ENCODE assay signal across 23 cellular contexts in the genomic region with DNA sequence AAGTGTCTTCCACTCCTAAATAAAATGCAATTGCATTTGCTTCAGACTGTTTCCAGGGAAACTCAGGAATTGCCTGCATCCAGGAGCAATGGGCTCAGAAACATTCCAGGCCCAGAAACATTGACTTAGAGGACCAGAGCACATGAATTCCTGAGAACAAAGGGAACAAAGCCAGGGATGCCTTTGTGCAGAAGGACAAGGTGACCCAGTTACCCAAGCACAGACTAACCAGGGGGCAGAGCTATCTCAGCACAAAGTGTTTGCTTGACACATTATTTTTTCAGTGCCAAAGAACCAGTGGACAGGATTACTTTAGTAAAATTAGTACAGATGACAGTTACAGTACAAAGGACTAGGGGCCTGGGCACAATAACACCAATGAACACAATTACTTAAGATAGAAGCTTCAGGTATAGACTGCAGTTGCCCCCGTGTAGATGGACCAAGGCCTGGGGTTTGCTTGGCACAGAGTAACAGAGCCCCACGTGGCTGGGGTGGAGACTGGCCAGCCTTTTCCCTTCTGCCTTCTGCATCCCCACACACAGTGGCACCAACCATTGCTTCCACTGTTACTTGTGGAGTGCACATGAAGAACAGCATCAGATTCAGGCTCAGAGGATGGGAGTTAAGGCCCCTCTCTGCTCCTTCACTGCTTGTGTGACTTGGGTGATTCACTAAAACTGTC.
DNase-seq lines count a peak whose midpoint lies in the region; ATAC-seq, FAIRE-seq and TF ChIP-seq lines count a peak whose summit lies in the region.
"Had no signal": no experiment of that assay in that cellular context is flagged by ENCODE, and none has a peak within 500 bp of the region (broad histone marks: within the 10 kb centered on the region; RNA-seq: fewer than 3 reads in every experiment).

No MANE protein-coding gene starts in this region.

- no peaks in the 10 kb centered on the region for H3K36me3 ChIP-seq in H1 (ENCODE audit: control insufficient read depth in 2 of 4, insufficient read depth in 4 of 4, low read length in 3 of 4)

- no peak overlapping the region for H3K56ac ChIP-seq in H1 (replicated peaks; ENCODE audit: insufficient read length, low read depth, low read length)

- no peak for FAIRE-seq in H1 (lab: Jason Lieb, UNC)
- FAIRE-seq: GM12892, GM19239, H54, HepG2 had no signal

- 57% methylated on average over 1 of the region's 2 CpGs; no CpG with 5 or more reads in 1 of the 2 experiments for WGBS in H1 (ENCODE audit: extremely low coverage in 1 of 2, insufficient coverage in 1 of 2, insufficient read length in 1 of 2, insufficient replicate concordance in 2 of 2, low coverage in 1 of 2, low lambda C conversion rate in 2 of 2, missing lambda C conversion rate in 1 of 2), 2 experiments

- peak in 1 of 2 experiments; percentile 20; a peak in 1 of 4 replicates for TF ChIP-seq RAD21 in H1 (IDR thresholded peaks at IDR 0.05 in 1 of 2, conservative IDR thresholded peaks at IDR 0.05 in 1 of 2; ENCODE audit: low read depth in 2 of 2, low read length in 2 of 2)

- no peak overlapping the region for H3K4me2 ChIP-seq in H1 (ENCODE audit: insufficient read depth in 1 of 2, low read depth in 2 of 2, low read length in 2 of 2)
- H3K4me2 ChIP-seq: SK-N-SH had no signal

- H3K27ac ChIP-seq in H1 (ENCODE audit: low read depth, low read length) = no peak overlapping the region

- H2BK120ac ChIP-seq in H1 (replicated peaks; ENCODE audit: low read depth, low read length) = no peak overlapping the region

- no peak overlapping the region for H4K8ac ChIP-seq in H1 (ENCODE audit: extremely low read depth, insufficient read depth, low read length)

- CTCF ChIA-PET in H1 (lab: Charles Lee; ENCODE audit: partially characterized antibody) = interaction anchor here (1.5 to 2.7 kb wide), 2 partner anchors 10 to 14 kb away, joined by 6 to 15 read pairs; no protein-coding TSS in a partner anchor

- no peak overlapping the region for H3K4me3 ChIP-seq in H1 (ENCODE audit: extremely low read depth in 1 of 4, insufficient read depth in 2 of 4, low read depth in 3 of 4, low read length in 4 of 4)

- H2BK15ac ChIP-seq in H1 (ENCODE audit: low read length) = no peak overlapping the region; the same call in 1 of the 2 replicates

- no peak overlapping the region for H2AK5ac ChIP-seq in H1 (ENCODE audit: low read depth, low read length)

- H2AFZ ChIP-seq in H1 (ENCODE audit: low read length) = no peak overlapping the region

- no peak overlapping the region for H3K9ac ChIP-seq in H1 (replicated peaks in 1 of 4; ENCODE audit: extremely low read depth in 1 of 4, low read depth in 3 of 4, low read length in 3 of 4)
- H3K9ac ChIP-seq: SK-N-SH had no signal

- H3K9me3 ChIP-seq in H1 (ENCODE audit: insufficient read depth in 2 of 2, low read depth in 1 of 2, low read length in 1 of 2) = no peaks in the 10 kb centered on the region
- H3K9me3 ChIP-seq: SK-N-SH had no signal

- no peak overlapping the region for H4K5ac ChIP-seq in H1 (ENCODE audit: insufficient read length, low read depth, low read length)

- H4K91ac ChIP-seq in H1 (replicated peaks; ENCODE audit: insufficient read length, low read length) = no peak overlapping the region

- H3K79me2 ChIP-seq in H1 (ENCODE audit: control insufficient read depth in 1 of 2, insufficient read depth in 2 of 2, low read length in 2 of 2) = no peaks in the 10 kb centered on the region

- POLR2A ChIA-PET in H1 (lab: Charles Lee; ENCODE audit: partially characterized antibody) = no interaction called here

- H4K20me1 ChIP-seq in H1 (replicated peaks in 1 of 2; ENCODE audit: control insufficient read depth in 1 of 2, insufficient read depth in 2 of 2, low read length in 2 of 2) = no peaks in the 10 kb centered on the region

- DNase-seq in Right ventricle myocardium inferior (ENCODE audit: missing footprints) = no peak
- DNase-seq in cardiac septum (ENCODE audit: low spot score) = no peak
- DNase-seq in H1 (ENCODE audit: low read depth in 1 of 2, low spot score in 2 of 2) = no peak
- DNase-seq in medulla oblongata (ENCODE audit: extremely low spot score) = peak; percentile 42
- no peak for DNase-seq in NCI-H1930 (lab: John Stamatoyannopoulos, UW)
- no peak for DNase-seq in activated CD4-positive, alpha-beta T cell treated with anti-CD3 and anti-CD28 coated beads for 48 hours
- DNase-seq in NCI-H1694 (lab: John Stamatoyannopoulos, UW) = no peak
- DNase-seq: 8988T, DND-41, GF-D8, HFFc6, KG1, NCI-H1048, NCI-H1436 treated with DMSO at 0.1 percent for 48 hours, NCI-H2081 treated with DMSO at 0.1 percent for 48 hours, NCI-H510A, NCI-H82 had no signal

- H3K23ac ChIP-seq in H1 (ENCODE audit: insufficient read length) = no peak overlapping the region

- H3K23me2 ChIP-seq in H1 (ENCODE audit: low read depth, low read length) = no peaks in the 10 kb centered on the region

- no peaks in the 10 kb centered on the region for H3K79me1 ChIP-seq in H1 (ENCODE audit: low read depth, low read length)

- no peak for TF ChIP-seq CTCF in H1 (IDR thresholded peaks at IDR 0.05; ENCODE audit: control extremely low read depth in 1 of 3, insufficient read depth in 1 of 3, low read depth in 1 of 3, low read length in 3 of 3)

- H3K4me1 ChIP-seq in H1 (replicated peaks in 1 of 4; ENCODE audit: control insufficient read depth in 3 of 4, insufficient read depth in 4 of 4, low read length in 3 of 4) = no peaks in the 10 kb centered on the region

- no peak overlapping the region for H2BK5ac ChIP-seq in H1 (ENCODE audit: low read depth, low read length)

- H3K4ac ChIP-seq in H1 (replicated peaks; ENCODE audit: insufficient read length, low read depth, low read length) = no peak overlapping the region

- no peak for TF ChIP-seq EP300 in H1 (IDR thresholded peaks at IDR 0.05; ENCODE audit: borderline replicate concordance in 1 of 2, low read depth in 2 of 2, low read length in 2 of 2)

- intact Hi-C loops in Right ventricle myocardium inferior (cut with DNase I) (no loop called here), cardiac septum (cut with DNase I) (no loop called here)

- TF ChIP-seq POLR2A in H1 (IDR thresholded peaks at IDR 0.05; ENCODE audit: control extremely low read depth in 1 of 2, low read depth in 2 of 2, low read length in 2 of 2) = no peak

- no peak overlapping the region for H3K14ac ChIP-seq in H1 (ENCODE audit: insufficient read length)

- H3K18ac ChIP-seq in H1 (ENCODE audit: extremely low read depth, low read length) = no peak overlapping the region

- ATAC-seq in Right ventricle myocardium inferior (peak; percentile 85), GM18519 (IDR thresholded peaks at IDR 0.05; ENCODE audit: low FRiP score, unreplicated experiment) (no peak)
- ATAC-seq: HepG2 had no signal

- H3K27me3 ChIP-seq in H1 (replicated peaks in 1 of 4; ENCODE audit: control insufficient read depth in 3 of 4, extremely low read depth in 1 of 4, insufficient read depth in 3 of 4, low read length in 3 of 4) = no peaks in the 10 kb centered on the region

- H2BK12ac ChIP-seq in H1 (ENCODE audit: low read depth, low read length) = no peak overlapping the region

- H2BK20ac ChIP-seq in H1 (ENCODE audit: low read length) = no peak overlapping the region

TF ChIP-seq in H1, 55 proteins besides CTCF, POLR2A, EP300 and RAD21:
- TF ChIP-seq CREB1 (IDR thresholded peaks at IDR 0.05) (no peak), TEAD4 (IDR thresholded peaks at IDR 0.05; ENCODE audit: low read depth, low read length) (peak; percentile 45; the same call in 1 of the 2 replicates)
